ENCODE assay signal across 8 cellular contexts in genomic region chr2:36358317-36358659, GRCh38. TPM values are rescaled to one million over a fixed set of nuclear protein-coding genes. Genes with fewer than 3 reads are reported as not detected.
DNase-seq lines count a peak whose midpoint lies in the region; ATAC-seq and TF ChIP-seq lines count a peak whose summit lies in the region.

No MANE protein-coding gene starts in this region.

- peaks cover 41% of the 10 kb centered on the region for H3F3A ChIP-seq in SK-N-SH (replicated peaks; ENCODE audit: insufficient read depth)

- H3K4me3 ChIP-seq in SK-N-SH (ENCODE audit: low read depth in 2 of 2, low read length in 1 of 2): peak overlapping the region; percentile 80 to 91; a peak in 3 of 4 replicates
- H3K4me3 ChIP-seq in fibroblast of mammary gland (ENCODE audit: control insufficient read depth, low read depth, low read length): peak overlapping the region; percentile 90
- H3K4me3 ChIP-seq in rectal smooth muscle tissue (ENCODE audit: low read length): peak overlapping the region; percentile 88

- no peak for ATAC-seq in GM21723 (IDR thresholded peaks at IDR 0.05; ENCODE audit: unreplicated experiment)

- CTCF ChIA-PET in SK-N-SH (lab: Yijun Ruan, JAX): interaction anchor here (0.6 to 3.2 kb wide), 4 partner anchors 10 to 427 kb away, joined by 3 to 8 read pairs (median 4); no protein-coding TSS in a partner anchor

- DNase-seq in EH (ENCODE audit: low read depth) (peak; percentile 84), SK-N-SH (no peak), fibroblast of mammary gland (ENCODE audit: low read depth) (peak; percentile 60), mucosa of gallbladder (ENCODE audit: low spot score) (no peak), DMS 273 (lab: John Stamatoyannopoulos, UW; ENCODE audit: unreplicated experiment) (no peak), KBM-7 (no peak)

- H3K27ac ChIP-seq in SK-N-SH (ENCODE audit: low read depth in 2 of 2, low read length in 1 of 2): peak overlapping the region; percentile 72 to 96
- H3K27ac ChIP-seq in rectal smooth muscle tissue (ENCODE audit: low read depth, low read length): peak overlapping the region; percentile 90

- no peak overlapping the region for H2AFZ ChIP-seq in SK-N-SH (ENCODE audit: low read depth)

- no peaks in the 10 kb centered on the region for H3K9me3 ChIP-seq in SK-N-SH

- peak overlapping the region; percentile 84 for H3K4me2 ChIP-seq in SK-N-SH

- peaks cover 97% of the 10 kb centered on the region for H3K79me2 ChIP-seq in SK-N-SH (ENCODE audit: insufficient read depth)

- H3K36me3 ChIP-seq in SK-N-SH (replicated peaks in 1 of 2; ENCODE audit: control insufficient read depth in 1 of 2, insufficient read depth in 2 of 2, low read length in 1 of 2) (peaks cover 0 to 22% of the 10 kb centered on the region in 2 experiments), rectal smooth muscle tissue (ENCODE audit: control insufficient read depth, insufficient read depth, low read length) (no peaks in the 10 kb centered on the region)

- no peaks in the 10 kb centered on the region for H3K9me2 ChIP-seq in SK-N-SH

- 2% methylated on average over 7 of the region's 7 CpGs for WGBS in SK-N-SH (ENCODE audit: low lambda C conversion rate)

- peaks cover 62% of the 10 kb centered on the region for H4K20me1 ChIP-seq in SK-N-SH (ENCODE audit: insufficient read depth)

- H3K4me1 ChIP-seq in SK-N-SH (ENCODE audit: control insufficient read depth in 1 of 2, insufficient read depth in 2 of 2, low read depth in 1 of 2, low read length in 1 of 2) (peaks cover 2 to 39% of the 10 kb centered on the region in 2 experiments; a peak in 3 of 4 replicates), rectal smooth muscle tissue (ENCODE audit: control insufficient read depth, insufficient read depth, low read length) (peaks cover 14% of the 10 kb centered on the region)

- in situ Hi-C loops in KBM-7 (cut with MboI; ENCODE audit: low pct_unique_long_range_greater_than_20kb, low sequenced_read_pairs): loop anchor here (25.0 kb wide), 2 partner anchors 304 to 429 kb away; no protein-coding TSS in a partner anchor

- TF ChIP-seq CTCF in SK-N-SH (IDR thresholded peaks at IDR 0.05) (no peak), fibroblast of mammary gland (conservative IDR thresholded peaks at IDR 0.05; ENCODE audit: control insufficient read depth, insufficient read depth, low read depth, low read length) (no peak)

- TF ChIP-seq EP300 in SK-N-SH (IDR thresholded peaks at IDR 0.05; ENCODE audit: borderline replicate concordance in 1 of 2, low read depth in 1 of 2, low read length in 1 of 2): no peak

- H3K27me3 ChIP-seq in SK-N-SH (ENCODE audit: insufficient read depth): no peaks in the 10 kb centered on the region
- no peaks in the 10 kb centered on the region for H3K27me3 ChIP-seq in rectal smooth muscle tissue (ENCODE audit: control insufficient read depth, insufficient read depth, low read length)

- POLR2A ChIA-PET in SK-N-SH (lab: Yijun Ruan, JAX): no interaction called here

- H3K9ac ChIP-seq in SK-N-SH (peak overlapping the region; percentile 94), rectal smooth muscle tissue (ENCODE audit: low read length) (peak overlapping the region; percentile 29)

- TF ChIP-seq RAD21 in SK-N-SH (IDR thresholded peaks at IDR 0.05; ENCODE audit: low read length): no peak

TF ChIP-seq in SK-N-SH, 30 proteins besides CTCF, POLR2A, EP300 and RAD21 (continues in another document):
- TF ChIP-seq USF2 (IDR thresholded peaks at IDR 0.05; ENCODE audit: borderline replicate concordance, low read depth, low read length) (no peak), CHD2 (IDR thresholded peaks at IDR 0.05; ENCODE audit: low read length, partially characterized antibody) (no peak), IRF3 (IDR thresholded peaks at IDR 0.05; ENCODE audit: low read depth, low read length) (no peak), ZBTB33 (IDR thresholded peaks at IDR 0.05; ENCODE audit: borderline replicate concordance, low read depth) (no peak), TCF12 (IDR thresholded peaks at IDR 0.05) (0 out of 2 replicates have a peak, but pooled peaks have one; percentile 28), MEF2A (IDR thresholded peaks at IDR 0.05; ENCODE audit: borderline replicate concordance, low read depth) (no peak), EZH2phosphoT487 (IDR thresholded peaks at IDR 0.05; ENCODE audit: borderline replicate concordance, low read depth) (no peak), MAX (IDR thresholded peaks at IDR 0.05; ENCODE audit: low read depth) (no peak), GATA2 (CRISPR knock-in tag; IDR thresholded peaks at IDR 0.05) (no peak), TEAD4 (IDR thresholded peaks at IDR 0.05; ENCODE audit: borderline replicate concordance, insufficient read depth) (peak; percentile 19; the same call in 1 of the 2 replicates), REST (IDR thresholded peaks at IDR 0.05; ENCODE audit: low read depth, low read length) (no peak), MXI1 (IDR thresholded peaks at IDR 0.05; ENCODE audit: low read depth, low read length) (no peak), SMC3 (IDR thresholded peaks at IDR 0.05; ENCODE audit: low read depth, low read length) (no peak), TAF1 (IDR thresholded peaks at IDR 0.05; ENCODE audit: borderline replicate concordance, low read depth, low read length) (peak; percentile 53; the same call in 1 of the 2 replicates)

RNA-seq across cellular contexts. Expression of gene CRIM1, which starts 2.7 kb away (rescaled TPM):
- polyA plus RNA-seq in SK-N-SH (2012; rRNA removed): 228 and 244 TPM in 2 replicates
- polyA plus RNA-seq in SK-N-SH (2012; cell fraction: cytosol; rRNA removed): 191 and 233 TPM in 2 replicates
- 201 and 239 TPM in 2 replicates for polyA plus RNA-seq in SK-N-SH (2012; cell fraction: nucleus; rRNA removed)
- total RNA-seq in mucosa of gallbladder: 153 TPM

Comparison
In these comparisons a context has a peak if more than half of its experiments do, and no peak if none do; other contexts are left out.
1. DNase-seq: peak in EH (single experiment) and fibroblast of mammary gland (single experiment); none in SK-N-SH (single experiment), mucosa of gallbladder (single experiment), DMS 273 (single experiment) and KBM-7 (single experiment).
2. Peak in every context shown above with its lines, with median percentiles within 50 percentile points of each other: H3K4me3 ChIP-seq.